27 cellular contexts compared by ENCODE assay signal in the genomic region with DNA sequence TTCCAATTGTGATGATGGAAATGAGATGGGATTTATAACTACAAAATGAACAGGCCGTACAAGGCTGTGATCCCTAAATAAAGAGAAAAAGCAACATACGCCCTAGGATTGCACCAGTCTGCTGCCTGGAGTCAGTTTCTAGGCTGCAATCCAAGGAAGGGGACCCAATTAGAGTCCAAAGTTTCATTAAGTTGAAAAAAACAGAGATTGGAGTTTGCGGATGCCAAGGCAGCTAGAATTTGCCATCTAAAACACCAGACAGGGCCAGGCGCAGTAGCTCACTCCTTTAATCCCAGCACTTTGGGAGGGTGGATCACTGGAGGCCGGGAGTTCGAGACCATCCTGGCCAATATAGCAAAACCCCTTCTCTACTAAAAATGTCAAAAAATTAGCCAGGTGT.
"Had no signal": no experiment of that assay in that cellular context is flagged by ENCODE, and none has a peak within 500 bp of the region (broad histone marks: within the 10 kb centered on the region; RNA-seq: fewer than 3 reads in every experiment).

No MANE protein-coding gene starts in this region.

- H3K36me3 Mint-ChIP-seq: activated naive CD4-positive, alpha-beta T cell treated with anti-CD3 and anti-CD28 coated beads, Interleukin-2, amount 50 U/mL, for 24 hours; activated naive CD8-positive, alpha-beta T cell treated with anti-CD3 and anti-CD28 coated beads for 36 hours had no signal

- H3K27ac ChIP-seq: adrenal gland, body of pancreas, esophagus muscularis mucosa, foreskin keratinocyte, gastrocnemius medialis had no signal

- H3K4me3 Mint-ChIP-seq: activated CD4-positive, alpha-beta memory T cell treated with anti-CD3 and anti-CD28 coated beads, Interleukin-2, amount 10 ng/mL, durations not matched to agents 7 days and 5 days; activated CD4-positive, alpha-beta T cell treated with anti-CD3 and anti-CD28 coated beads for 36 hours; activated CD4-positive, alpha-beta T cell treated with anti-CD3 and anti-CD28 coated beads, Interleukin-2, amount 10 ng/mL, durations not matched to agents 7 days and 5 days; activated naive CD4-positive, alpha-beta T cell treated with anti-CD3 and anti-CD28 coated beads for 36 hours; activated naive CD4-positive, alpha-beta T cell treated with anti-CD3 and anti-CD28 coated beads, Interleukin-2, amount 50 U/mL, for 24 hours; activated naive CD8-positive, alpha-beta T cell treated with anti-CD3 and anti-CD28 coated beads for 36 hours; activated naive CD8-positive, alpha-beta T cell treated with anti-CD3 and anti-CD28 coated beads, Interleukin-2, amount 50 U/mL, for 24 hours; activated T-helper 1 cell treated with anti-CD3 and anti-CD28 coated beads, Interleukin-12 subunit alpha, Interleukin-12 subunit beta, Interleukin-2, Interleukin-4 antibody, amounts not matched to agents 30 ng/mL and 10 ng/mL and 1 ng/mL, durations not matched to agents 14 hours and 24 hours and 36 hours; effector memory CD8-positive, alpha-beta T cell had no signal

- ATAC-seq: activated CD4-positive, alpha-beta T cell treated with anti-CD3 and anti-CD28 coated beads for 36 hours; activated naive CD8-positive, alpha-beta T cell treated with anti-CD3 and anti-CD28 coated beads, Interleukin-2, amount 50 U/mL, for 24 hours; body of pancreas; effector memory CD8-positive, alpha-beta T cell; foreskin keratinocyte; gastrocnemius medialis had no signal

- H3K4me1 Mint-ChIP-seq: activated CD4-positive, alpha-beta memory T cell treated with anti-CD3 and anti-CD28 coated beads, Interleukin-2, amount 10 ng/mL, durations not matched to agents 7 days and 5 days; activated CD4-positive, alpha-beta T cell treated with anti-CD3 and anti-CD28 coated beads for 36 hours; activated CD4-positive, alpha-beta T cell treated with anti-CD3 and anti-CD28 coated beads, Interleukin-2, amount 10 ng/mL, durations not matched to agents 7 days and 5 days; activated naive CD4-positive, alpha-beta T cell treated with anti-CD3 and anti-CD28 coated beads, Interleukin-2, amount 50 U/mL, for 24 hours; activated naive CD8-positive, alpha-beta T cell treated with anti-CD3 and anti-CD28 coated beads for 36 hours; activated naive CD8-positive, alpha-beta T cell treated with anti-CD3 and anti-CD28 coated beads, Interleukin-2, amount 50 U/mL, for 24 hours had no signal

- H3K9me3 Mint-ChIP-seq: activated CD4-positive, alpha-beta T cell treated with anti-CD3 and anti-CD28 coated beads, Interleukin-2, amount 10 ng/mL, durations not matched to agents 7 days and 5 days; activated naive CD4-positive, alpha-beta T cell treated with anti-CD3 and anti-CD28 coated beads for 36 hours; activated naive CD4-positive, alpha-beta T cell treated with anti-CD3 and anti-CD28 coated beads, Interleukin-2, amount 50 U/mL, for 24 hours; activated naive CD8-positive, alpha-beta T cell treated with anti-CD3 and anti-CD28 coated beads for 36 hours; activated naive CD8-positive, alpha-beta T cell treated with anti-CD3 and anti-CD28 coated beads, Interleukin-2, amount 50 U/mL, for 24 hours; activated T-helper 1 cell treated with anti-CD3 and anti-CD28 coated beads, Interleukin-12 subunit alpha, Interleukin-12 subunit beta, Interleukin-2, Interleukin-4 antibody, amounts not matched to agents 30 ng/mL and 10 ng/mL and 1 ng/mL, durations not matched to agents 14 hours and 24 hours and 36 hours; activated T-helper 2 cell treated with anti-CD3 and anti-CD28 coated beads, Interferon-gamma antibody, Interleukin-2, Interleukin-4, amounts not matched to agents 10 μg/mL and 5 μg/mL and 100 μg/mL, durations not matched to agents 14 hours and 24 hours and 36 hours; effector memory CD8-positive, alpha-beta T cell had no signal

- FAIRE-seq: colon had no signal

- H3K9me3 ChIP-seq: adrenal gland, body of pancreas, esophagus muscularis mucosa, gastrocnemius medialis had no signal

- H3K4me3 ChIP-seq: adrenal gland, body of pancreas, esophagus muscularis mucosa, gastrocnemius medialis had no signal

- DNase-seq: activated CD4-positive, alpha-beta memory T cell treated with anti-CD3 and anti-CD28 coated beads, Interleukin-2, amount 10 ng/mL, durations not matched to agents 7 days and 5 days; activated CD4-positive, alpha-beta T cell treated with anti-CD3 and anti-CD28 coated beads for 36 hours; activated CD4-positive, alpha-beta T cell treated with anti-CD3 and anti-CD28 coated beads, Interleukin-2, amount 10 ng/mL, durations not matched to agents 7 days and 5 days; activated CD4-positive, alpha-beta T cell treated with anti-CD3 and anti-CD28 coated beads, Interleukin-2, amount 50 U/mL, for 4 hours; activated CD4-positive, CD25-positive, alpha-beta regulatory T cell; activated CD4-positive, CD25-positive, alpha-beta regulatory T cell treated with anti-CD3 and anti-CD28 coated beads, Interleukin-2, amount 50 U/mL, for 72 hours; activated effector memory CD4-positive, alpha-beta T cell treated with anti-CD3 and anti-CD28 coated beads, Interleukin-2, amount 50 U/mL, for 16 hours; activated naive CD4-positive, alpha-beta T cell treated with anti-CD3 and anti-CD28 coated beads for 36 hours; activated naive CD8-positive, alpha-beta T cell treated with anti-CD3 and anti-CD28 coated beads for 36 hours; activated naive CD8-positive, alpha-beta T cell treated with anti-CD3 and anti-CD28 coated beads, Interleukin-2, amount 50 U/mL, for 24 hours; activated T-cell treated with anti-CD3 and anti-CD28 coated beads, Interleukin-2, amount 50 U/mL, for 48 hours; adrenal gland; aorta; body of pancreas; cortex of kidney; dermis blood vessel endothelial cell; effector CD4-positive, alpha-beta T cell; effector memory CD8-positive, alpha-beta T cell; erythroblast; foreskin keratinocyte; gastrocnemius medialis; T-helper 2 cell had no signal

- H3K27me3 Mint-ChIP-seq: activated CD4-positive, alpha-beta memory T cell treated with anti-CD3 and anti-CD28 coated beads, Interleukin-2, amount 10 ng/mL, durations not matched to agents 7 days and 5 days; activated CD4-positive, alpha-beta T cell treated with anti-CD3 and anti-CD28 coated beads, Interleukin-2, amount 10 ng/mL, durations not matched to agents 7 days and 5 days; activated naive CD8-positive, alpha-beta T cell treated with anti-CD3 and anti-CD28 coated beads for 36 hours; activated naive CD8-positive, alpha-beta T cell treated with anti-CD3 and anti-CD28 coated beads, Interleukin-2, amount 50 U/mL, for 24 hours; effector memory CD8-positive, alpha-beta T cell had no signal

- H3K36me3 ChIP-seq: adrenal gland, esophagus muscularis mucosa, gastrocnemius medialis had no signal

- H3K27me3 ChIP-seq: adrenal gland, body of pancreas, esophagus muscularis mucosa, foreskin keratinocyte, gastrocnemius medialis had no signal

- H3K4me1 ChIP-seq: adrenal gland, body of pancreas, esophagus muscularis mucosa, foreskin keratinocyte, gastrocnemius medialis had no signal
